33 cellular contexts compared by ENCODE assay signal in the genomic region with DNA sequence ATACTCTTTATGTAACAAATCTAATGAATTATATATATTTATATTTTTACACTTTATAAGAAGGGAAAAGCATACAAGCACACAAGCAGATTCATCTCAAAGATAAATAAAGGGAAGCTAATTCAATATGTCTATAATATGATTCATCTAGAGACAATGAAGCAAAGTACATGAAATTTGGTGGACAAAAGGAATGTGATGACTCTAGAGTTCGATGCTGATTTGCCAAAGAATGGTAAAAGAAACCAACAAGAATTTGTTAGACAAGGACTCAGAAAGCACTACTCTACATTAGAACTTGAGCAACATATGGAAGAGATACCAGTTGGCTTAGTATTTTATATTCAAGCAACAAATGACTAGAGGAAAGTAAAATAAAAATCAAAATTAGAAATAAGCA.
"Had no signal": no experiment of that assay in that cellular context is flagged by ENCODE, and none has a peak within 500 bp of the region (broad histone marks: within the 10 kb centered on the region; RNA-seq: fewer than 3 reads in every experiment).

No MANE protein-coding gene starts in this region.

- H2AFZ ChIP-seq: parathyroid adenoma had no signal

- H3K27ac ChIP-seq: epithelial cell of prostate, esophagus squamous epithelium, foreskin keratinocyte, heart right ventricle, left lung, lower lobe of right lung, parathyroid adenoma, psoas muscle, stomach, thyroid gland, upper lobe of left lung, WERI-Rb-1 had no signal

- ATAC-seq: activated CD8-positive, alpha-beta T cell treated with anti-CD3 and anti-CD28 coated beads for 36 hours; activated naive CD8-positive, alpha-beta T cell treated with anti-CD3 and anti-CD28 coated beads, Interleukin-2, amount 50 U/mL, for 24 hours; activated T-cell treated with anti-CD3 and anti-CD28 coated beads, Interleukin-2, amount 50 U/mL, for 4 hours; activated T-helper 17 cell treated with anti-CD3 and anti-CD28 coated beads, Interleukin-2, amount 50 U/mL, for 72 hours; foreskin keratinocyte; heart right ventricle; left lung; lower lobe of right lung; naive thymus-derived CD8-positive, alpha-beta T cell; psoas muscle; stimulated activated naive B cell treated with anti-CD40 and anti-IgM and Interleukin-4, amounts not matched to agents 10 μg/mL and 1 μg/mL and 100 μg/mL, for 72 hours had no signal

- H3K4me3 ChIP-seq: esophagus squamous epithelium, heart right ventricle, left lung, lower lobe of right lung, psoas muscle, stomach, thyroid gland, upper lobe of left lung had no signal

- H3K36me3 ChIP-seq: esophagus squamous epithelium, heart right ventricle, left lung, lower lobe of right lung, stomach, thyroid gland, upper lobe of left lung, WERI-Rb-1 had no signal

- H3K9ac ChIP-seq: parathyroid adenoma had no signal

- FAIRE-seq: bronchial epithelial cell, colon, endometrium, TTC549 had no signal

- H3K27me3 ChIP-seq: esophagus squamous epithelium, foreskin keratinocyte, heart right ventricle, stomach, thyroid gland, upper lobe of left lung had no signal

- H3K9me3 ChIP-seq: esophagus squamous epithelium, heart right ventricle, left lung, lower lobe of right lung, psoas muscle, stomach, thyroid gland, upper lobe of left lung had no signal

- DNase-seq: activated CD4-positive, alpha-beta T cell treated with anti-CD3 and anti-CD28 coated beads, Interleukin-2, amount 10 ng/mL, durations not matched to agents 7 days and 5 days; activated CD4-positive, CD25-positive, alpha-beta regulatory T cell treated with anti-CD3 and anti-CD28 coated beads, Interleukin-2, amount 50 U/mL, for 72 hours; activated CD8-positive, alpha-beta T cell treated with anti-CD3 and anti-CD28 coated beads for 36 hours; activated gamma-delta T cell treated with Interleukin-2 at 50 U/mL for 16 hours; activated naive CD8-positive, alpha-beta T cell treated with anti-CD3 and anti-CD28 coated beads, Interleukin-2, amount 50 U/mL, for 24 hours; activated T-cell treated with anti-CD3 and anti-CD28 coated beads, Interleukin-2, amount 50 U/mL, for 4 hours; amygdala; effector CD8-positive, alpha-beta T cell; esophagus squamous epithelium; foreskin keratinocyte; heart right ventricle; kidney glomerular epithelial cell; left lung; lower lobe of right lung; mesenchymal stem cell; naive thymus-derived CD8-positive, alpha-beta T cell; nucleus accumbens; psoas muscle; stimulated activated CD4-positive, alpha-beta T cell treated with anti-CD3 and anti-CD28 coated beads, Interleukin-15, amount 100 ng/mL, for 24 hours; stimulated activated CD4-positive, alpha-beta T cell treated with anti-CD3 and anti-CD28 coated beads, Interleukin-2, amount 100 ng/mL, for 24 hours; stimulated activated naive B cell treated with anti-CD40 and anti-IgM and Interleukin-4, amounts not matched to agents 10 μg/mL and 1 μg/mL and 100 μg/mL, for 72 hours; stomach; T-helper 9 cell; thyroid gland; upper lobe of left lung; WERI-Rb-1 had no signal

- H3K4me1 ChIP-seq: esophagus squamous epithelium, foreskin keratinocyte, heart right ventricle, left lung, lower lobe of right lung, parathyroid adenoma, psoas muscle, stomach, thyroid gland, upper lobe of left lung had no signal

- H3K79me2 ChIP-seq: parathyroid adenoma had no signal
